In genomic region chr19:35247526-35248309, GRCh38 we compare ENCODE assay signal across 8 cellular contexts. TPM values are rescaled to one million over a fixed set of nuclear protein-coding genes. Genes with fewer than 3 reads are reported as not detected.
A peak's percentile ranks its signal among the peaks of the same experiment; 100 is the strongest.
DNase-seq lines count a peak whose midpoint lies in the region; ATAC-seq and TF ChIP-seq lines count a peak whose summit lies in the region.

No MANE protein-coding gene starts in this region.

- H3K9ac ChIP-seq in OCI-LY1 (ENCODE audit: low read length), result peak overlapping the region; percentile 90

- peaks cover 21% of the 10 kb centered on the region for H3K4me1 ChIP-seq in OCI-LY1 (ENCODE audit: insufficient read depth, low read length, severe bottlenecking)

- H3K79me2 ChIP-seq in OCI-LY1 (ENCODE audit: insufficient read depth, low read length), result peaks cover 10% of the 10 kb centered on the region; the same call in 1 of the 2 replicates

- H3K9me3 ChIP-seq in OCI-LY1 (ENCODE audit: low read length), result peaks cover 3% of the 10 kb centered on the region

- H3K27ac Mint-ChIP-seq in activated naive CD8-positive, alpha-beta T cell treated with anti-CD3 and anti-CD28 coated beads, Interleukin-2, amount 10 ng/mL, durations not matched to agents 7 days and 5 days, result peak overlapping the region; percentile 92

- POLR2A ChIA-PET in activated naive CD8-positive, alpha-beta T cell treated with anti-CD3 and anti-CD28 coated beads, Interleukin-2, amount 10 ng/mL, durations not matched to agents 7 days and 5 days (lab: Charles Lee), result no interaction called here

- H3F3A ChIP-seq in OCI-LY1 (ENCODE audit: insufficient read depth, low read length), result peaks cover 9% of the 10 kb centered on the region; the same call in 1 of the 2 replicates

- no peaks in the 10 kb centered on the region for H3K27me3 ChIP-seq in OCI-LY1 (ENCODE audit: insufficient read depth, low read length)

- H3K27ac ChIP-seq in OCI-LY1 (ENCODE audit: low read depth, low read length, poor library complexity, severe bottlenecking), result peak overlapping the region; percentile 81

- DNase-seq in NCI-H82 (lab: John Stamatoyannopoulos, UW), result peak; percentile 24
- no peak for DNase-seq in NCI-H82 treated with DMSO at 0.1 percent for 48 hours (lab: John Stamatoyannopoulos, UW; ENCODE audit: unreplicated experiment)
- peak; percentile 70 for DNase-seq in activated naive CD8-positive, alpha-beta T cell treated with anti-CD3 and anti-CD28 coated beads, Interleukin-2, amount 10 ng/mL, durations not matched to agents 7 days and 5 days
- peak; percentile 91 for DNase-seq in iPS-NIHi7 (ENCODE audit: extremely low spot score)
- DNase-seq in stimulated activated CD4-positive, alpha-beta T cell treated with anti-CD3 and anti-CD28 coated beads, Interleukin-2, amount 100 ng/mL, for 24 hours, result peak; percentile 63 to 70
- no peak for DNase-seq in nucleus accumbens (lab: John Stamatoyannopoulos, UW)

- no peaks in the 10 kb centered on the region for H3K9me2 ChIP-seq in OCI-LY1 (ENCODE audit: low read depth, low read length)

- peaks cover 9% of the 10 kb centered on the region for H3K9me3 Mint-ChIP-seq in activated naive CD8-positive, alpha-beta T cell treated with anti-CD3 and anti-CD28 coated beads, Interleukin-2, amount 10 ng/mL, durations not matched to agents 7 days and 5 days

- TF ChIP-seq CTCF in OCI-LY1 (IDR thresholded peaks at IDR 0.05; ENCODE audit: low read length), result peak; percentile 51

- peak; percentile 39 for ATAC-seq in HG03175 (IDR thresholded peaks at IDR 0.05; ENCODE audit: unreplicated experiment)
- peak; percentile 31 for ATAC-seq in activated naive CD8-positive, alpha-beta T cell treated with anti-CD3 and anti-CD28 coated beads, Interleukin-2, amount 10 ng/mL, durations not matched to agents 7 days and 5 days (ENCODE audit: low read depth)

- H3K4me1 Mint-ChIP-seq in activated naive CD8-positive, alpha-beta T cell treated with anti-CD3 and anti-CD28 coated beads, Interleukin-2, amount 10 ng/mL, durations not matched to agents 7 days and 5 days, result peaks cover 17% of the 10 kb centered on the region

- H3K4me2 ChIP-seq in OCI-LY1 (ENCODE audit: low read length), result peak overlapping the region; percentile 71

- H3K36me3 ChIP-seq in OCI-LY1 (ENCODE audit: insufficient read depth, low read length), result peaks cover 16% of the 10 kb centered on the region

- peaks cover 15% of the 10 kb centered on the region for H3K27me3 Mint-ChIP-seq in activated naive CD8-positive, alpha-beta T cell treated with anti-CD3 and anti-CD28 coated beads, Interleukin-2, amount 10 ng/mL, durations not matched to agents 7 days and 5 days

- no peaks in the 10 kb centered on the region for H4K20me1 ChIP-seq in OCI-LY1 (ENCODE audit: insufficient read depth, low read length)

- peaks cover 12% of the 10 kb centered on the region for H3K36me3 Mint-ChIP-seq in activated naive CD8-positive, alpha-beta T cell treated with anti-CD3 and anti-CD28 coated beads, Interleukin-2, amount 10 ng/mL, durations not matched to agents 7 days and 5 days

- H3K4me3 ChIP-seq in OCI-LY1 (ENCODE audit: low read depth, low read length, poor library complexity, severe bottlenecking), result peak overlapping the region; percentile 90

- no peak overlapping the region; the same call in 1 of the 2 replicates for H2AFZ ChIP-seq in OCI-LY1 (ENCODE audit: low read length)

- peak overlapping the region; percentile 93 for H3K4me3 Mint-ChIP-seq in activated naive CD8-positive, alpha-beta T cell treated with anti-CD3 and anti-CD28 coated beads, Interleukin-2, amount 10 ng/mL, durations not matched to agents 7 days and 5 days

RNA-seq across cellular contexts. Expression of gene LSR, which starts 1.1 kb away (rescaled TPM):
- 10 to 100 TPM; 33.2 to 36.3 TPM for total RNA-seq in activated naive CD8-positive, alpha-beta T cell treated with anti-CD3 and anti-CD28 coated beads, Interleukin-2, amount 10 ng/mL, durations not matched to agents 7 days and 5 days

RNA-seq across cellular contexts. Expression of gene FAM187B, which starts 19.2 kb away (rescaled TPM):
- not detected for total RNA-seq in activated naive CD8-positive, alpha-beta T cell treated with anti-CD3 and anti-CD28 coated beads, Interleukin-2, amount 10 ng/mL, durations not matched to agents 7 days and 5 days

RNA-seq across cellular contexts. Expression of gene USF2, which starts 21.0 kb away (rescaled TPM):
- total RNA-seq in activated naive CD8-positive, alpha-beta T cell treated with anti-CD3 and anti-CD28 coated beads, Interleukin-2, amount 10 ng/mL, durations not matched to agents 7 days and 5 days, result 100 to 1,000 TPM; 149 to 159 TPM

RNA-seq across cellular contexts. Expression of gene HAMP, which starts 34.6 kb away (rescaled TPM):
- 1 to 10 TPM; 1.0 to 1.1 TPM for total RNA-seq in activated naive CD8-positive, alpha-beta T cell treated with anti-CD3 and anti-CD28 coated beads, Interleukin-2, amount 10 ng/mL, durations not matched to agents 7 days and 5 days

RNA-seq across cellular contexts. Expression of gene MAG, which starts 44.2 kb away (rescaled TPM):
- total RNA-seq in activated naive CD8-positive, alpha-beta T cell treated with anti-CD3 and anti-CD28 coated beads, Interleukin-2, amount 10 ng/mL, durations not matched to agents 7 days and 5 days, result under 1 TPM; 0.11 to 0.39 TPM

Comparison
In these comparisons a context has a peak if more than half of its experiments do, and no peak if none do; other contexts are left out.
1. DNase-seq: peak in NCI-H82 (single experiment), activated naive CD8-positive, alpha-beta T cell treated with anti-CD3 and anti-CD28 coated beads, Interleukin-2, amount 10 ng/mL, durations not matched to agents 7 days and 5 days (single experiment), iPS-NIHi7 (single experiment) and stimulated activated CD4-positive, alpha-beta T cell treated with anti-CD3 and anti-CD28 coated beads, Interleukin-2, amount 100 ng/mL, for 24 hours (2 of 2); none in NCI-H82 treated with DMSO at 0.1 percent for 48 hours (single experiment) and nucleus accumbens (0 of 56).